18 cellular contexts compared by ENCODE assay signal in genomic region chr20:25020345-25020744, GRCh38. TPM values are rescaled to one million over a fixed set of nuclear protein-coding genes. Genes with fewer than 3 reads are reported as not detected.
DNase-seq lines count a peak whose midpoint lies in the region; ATAC-seq and TF ChIP-seq lines count a peak whose summit lies in the region.
"Had no signal": no experiment of that assay in that cellular context is flagged by ENCODE, and none has a peak within 500 bp of the region (broad histone marks: within the 10 kb centered on the region; RNA-seq: fewer than 3 reads in every experiment).

No MANE protein-coding gene starts in this region.

- ATAC-seq in body of pancreas: no peak
- ATAC-seq in left lobe of liver: no peak
- no peak for ATAC-seq in stimulated activated naive B cell treated with anti-CD40 and anti-IgM and Interleukin-4, amounts not matched to agents 10 μg/mL and 1 μg/mL and 100 μg/mL, for 72 hours (replicated peaks)
- no peak for ATAC-seq in effector memory CD8-positive, alpha-beta T cell (replicated peaks)
- ATAC-seq: PC-3 had no signal

- H3K36me3 ChIP-seq in body of pancreas (replicated peaks in 1 of 2; ENCODE audit: insufficient read depth in 1 of 2, low read depth in 2 of 2): no peaks in the 10 kb centered on the region

- peaks cover 92% of the 10 kb centered on the region for H3K4me1 ChIP-seq in body of pancreas

- TF ChIP-seq CTCF in CD14-positive monocyte (IDR thresholded peaks at IDR 0.05) (no peak), body of pancreas (IDR thresholded peaks at IDR 0.05) (no peak)

- 82 to 96% methylated on average over 2 to 5 of the region's 5 CpGs for WGBS in body of pancreas, 2 donors

- peaks cover 4% of the 10 kb centered on the region for H3K4me1 Mint-ChIP-seq in CD14-positive monocyte
- H3K4me1 Mint-ChIP-seq in stimulated activated naive B cell treated with anti-CD40 and anti-IgM and Interleukin-4, amounts not matched to agents 10 μg/mL and 1 μg/mL and 100 μg/mL, for 72 hours: peaks cover 6 to 13% of the 10 kb centered on the region in 2 donors
- peaks cover 18% of the 10 kb centered on the region in 2 donors for H3K4me1 Mint-ChIP-seq in effector memory CD8-positive, alpha-beta T cell (ENCODE audit: low read depth in 2 of 2)

- peak overlapping the region in 2 of 7 donors; percentile 15 to 37 for H3K27ac Mint-ChIP-seq in CD14-positive monocyte
- peak overlapping the region; percentile 62 for H3K27ac Mint-ChIP-seq in stimulated activated naive B cell treated with anti-CD40 and anti-IgM and Interleukin-4, amounts not matched to agents 10 μg/mL and 1 μg/mL and 100 μg/mL, for 72 hours
- H3K27ac Mint-ChIP-seq in effector memory CD8-positive, alpha-beta T cell: peak overlapping the region in 1 of 2 donors; percentile 49

- no peaks in the 10 kb centered on the region for H3K27me3 ChIP-seq in body of pancreas

- no peak overlapping the region for H3K4me3 ChIP-seq in body of pancreas

- DNase-seq in CD14-positive monocyte (ENCODE audit: low spot score): peak; percentile 13
- DNase-seq in body of pancreas: peak in 3 of 4 donors; percentile 3 to 9 (median 7)
- peak; percentile 23 for DNase-seq in left lobe of liver (ENCODE audit: low spot score)
- DNase-seq in stimulated activated naive B cell treated with anti-CD40 and anti-IgM and Interleukin-4, amounts not matched to agents 10 μg/mL and 1 μg/mL and 100 μg/mL, for 72 hours: no peak
- DNase-seq in NOMO-1 (lab: John Stamatoyannopoulos, UW; ENCODE audit: unreplicated experiment in 2 of 2): no peak
- no peak for DNase-seq in activated CD8-positive, alpha-beta memory T cell treated with anti-CD3 and anti-CD28 coated beads for 24 hours
- no peak for DNase-seq in activated CD4-positive, alpha-beta T cell treated with anti-CD3 and anti-CD28 coated beads, Interleukin-2, amount 50 U/mL, for 1 hour
- no peak for DNase-seq in effector memory CD8-positive, alpha-beta T cell
- DNase-seq: CD4-positive, CD25-positive, alpha-beta regulatory T cell; DMS79 treated with DMSO at 0.1 percent for 48 hours; GOT3; KBM-7; NCI-H1048; NCI-H146; NCI-H2081 treated with DMSO at 0.1 percent for 48 hours; NCI-H226; NCI-H526 treated with DMSO at 0.1 percent for 48 hours; PC-3 had no signal

- intact Hi-C loops in CD14-positive monocyte (cut with micrococcal nuclease): no loop called here
- intact Hi-C loops in body of pancreas (cut with DNase I): no loop called here

- H3K36me3 Mint-ChIP-seq in CD14-positive monocyte: peaks cover 50 to 56% of the 10 kb centered on the region in 2 donors
- H3K36me3 Mint-ChIP-seq in stimulated activated naive B cell treated with anti-CD40 and anti-IgM and Interleukin-4, amounts not matched to agents 10 μg/mL and 1 μg/mL and 100 μg/mL, for 72 hours: peaks cover 12 to 24% of the 10 kb centered on the region in 2 donors
- H3K36me3 Mint-ChIP-seq in effector memory CD8-positive, alpha-beta T cell (ENCODE audit: insufficient read depth): peaks cover 22% of the 10 kb centered on the region

- H3K9me3 Mint-ChIP-seq in CD14-positive monocyte: no peaks in the 10 kb centered on the region
- no peaks in the 10 kb centered on the region for H3K9me3 Mint-ChIP-seq in stimulated activated naive B cell treated with anti-CD40 and anti-IgM and Interleukin-4, amounts not matched to agents 10 μg/mL and 1 μg/mL and 100 μg/mL, for 72 hours
- no peaks in the 10 kb centered on the region for H3K9me3 Mint-ChIP-seq in effector memory CD8-positive, alpha-beta T cell
- H3K9me3 Mint-ChIP-seq: CD4-positive, CD25-positive, alpha-beta regulatory T cell had no signal

- no peak for TF ChIP-seq POLR2A in body of pancreas (IDR thresholded peaks at IDR 0.05)

- peaks cover 0 to 2% (median 0%) of the 10 kb centered on the region in 3 donors for H3K27me3 Mint-ChIP-seq in CD14-positive monocyte (ENCODE audit: low read depth in 3 of 3)
- H3K27me3 Mint-ChIP-seq in stimulated activated naive B cell treated with anti-CD40 and anti-IgM and Interleukin-4, amounts not matched to agents 10 μg/mL and 1 μg/mL and 100 μg/mL, for 72 hours: no peaks in the 10 kb centered on the region
- no peaks in the 10 kb centered on the region for H3K27me3 Mint-ChIP-seq in effector memory CD8-positive, alpha-beta T cell
- H3K27me3 Mint-ChIP-seq: CD4-positive, CD25-positive, alpha-beta regulatory T cell had no signal

- no peaks in the 10 kb centered on the region for H3K9me3 ChIP-seq in body of pancreas

- H3K4me3 Mint-ChIP-seq in CD14-positive monocyte: no peak overlapping the region
- no peak overlapping the region for H3K4me3 Mint-ChIP-seq in stimulated activated naive B cell treated with anti-CD40 and anti-IgM and Interleukin-4, amounts not matched to agents 10 μg/mL and 1 μg/mL and 100 μg/mL, for 72 hours
- no peak overlapping the region for H3K4me3 Mint-ChIP-seq in effector memory CD8-positive, alpha-beta T cell
- H3K4me3 Mint-ChIP-seq: CD4-positive, CD25-positive, alpha-beta regulatory T cell had no signal

- H3K27ac ChIP-seq in body of pancreas: peak overlapping the region; percentile 89 to 98 (median 95)

RNA-seq across cellular contexts. Expression of gene APMAP, which starts 27.8 kb away (rescaled TPM):
- 10 to 100 TPM; 73.2 to 74.0 TPM for polyA plus RNA-seq in CD14-positive monocyte
- total RNA-seq in body of pancreas: 10 to 100 TPM; 38.9 to 51.4 TPM
- total RNA-seq in left lobe of liver: 180 TPM

RNA-seq across cellular contexts. Expression of gene ACSS1, which starts 37.6 kb away (rescaled TPM):
- 10 to 100 TPM; 27.6 to 32.0 TPM for polyA plus RNA-seq in CD14-positive monocyte
- total RNA-seq in body of pancreas (10 to 100 TPM; 73.8 to 83.8 TPM), left lobe of liver (9.9 TPM)

Comparison
In these comparisons a context has a peak if more than half of its experiments do, and no peak if none do; other contexts are left out.
1. DNase-seq: peak in CD14-positive monocyte (single experiment), body of pancreas (3 of 4) and left lobe of liver (single experiment); none in stimulated activated naive B cell treated with anti-CD40 and anti-IgM and Interleukin-4, amounts not matched to agents 10 μg/mL and 1 μg/mL and 100 μg/mL, for 72 hours (single experiment), NOMO-1 (0 of 2), activated CD8-positive, alpha-beta memory T cell treated with anti-CD3 and anti-CD28 coated beads for 24 hours (single experiment), activated CD4-positive, alpha-beta T cell treated with anti-CD3 and anti-CD28 coated beads, Interleukin-2, amount 50 U/mL, for 1 hour (single experiment) and effector memory CD8-positive, alpha-beta T cell (0 of 3).